In genomic region chr11:87628161-87628560, GRCh38 we compare ENCODE assay signal across 16 cellular contexts.
"Had no signal": no experiment of that assay in that cellular context is flagged by ENCODE, and none has a peak within 500 bp of the region (broad histone marks: within the 10 kb centered on the region; RNA-seq: fewer than 3 reads in every experiment).

No MANE protein-coding gene starts in this region.

- H3K4me1 ChIP-seq: spleen, thyroid gland had no signal

- H3K27me3 ChIP-seq: ovary, spleen, thyroid gland had no signal

- H3K4me3 ChIP-seq: ovary, spleen, thyroid gland had no signal

- DNase-seq: activated CD4-positive, alpha-beta T cell treated with anti-CD3 and anti-CD28 coated beads, Interleukin-2, amount 10 ng/mL, durations not matched to agents 7 days and 5 days; activated CD8-positive, alpha-beta memory T cell treated with anti-CD3 and anti-CD28 coated beads, Interleukin-2, amount 50 U/mL, for 4 hours; activated CD8-positive, alpha-beta T cell treated with anti-CD3 and anti-CD28 coated beads, Interleukin-2, amount 10 ng/mL, durations not matched to agents 7 days and 5 days; activated effector memory CD4-positive, alpha-beta T cell treated with Interleukin-2 at 50 U/mL for 16 hours; activated T-cell treated with anti-CD3 and anti-CD28 coated beads, Interleukin-2, amount 50 U/mL, for 4 hours; effector memory CD8-positive, alpha-beta T cell; glutamatergic neuron; kidney glomerular epithelial cell; left ventricle myocardium superior; naive thymus-derived CD4-positive, alpha-beta T cell; ovary; spleen; stimulated activated naive B cell treated with anti-CD40 and anti-IgM and Interleukin-4, amounts not matched to agents 10 μg/mL and 1 μg/mL and 100 μg/mL, for 72 hours; thyroid gland had no signal

- H3K36me3 ChIP-seq: ovary, spleen, thyroid gland had no signal

- H3K27ac ChIP-seq: ovary, spleen, thyroid gland had no signal

- H3K9me3 ChIP-seq: ovary, thyroid gland had no signal

- ATAC-seq: activated CD4-positive, CD25-positive, alpha-beta regulatory T cell treated with anti-CD3 and anti-CD28 coated beads, Interleukin-2, amount 50 U/mL, for 24 hours; activated CD8-positive, alpha-beta T cell treated with anti-CD3 and anti-CD28 coated beads, Interleukin-2, amount 10 ng/mL, durations not matched to agents 7 days and 5 days; activated T-cell treated with anti-CD3 and anti-CD28 coated beads, Interleukin-2, amount 50 U/mL, for 4 hours; effector memory CD8-positive, alpha-beta T cell; left ventricle myocardium superior; naive thymus-derived CD4-positive, alpha-beta T cell; sciatic nerve; stimulated activated naive B cell treated with anti-CD40 and anti-IgM and Interleukin-4, amounts not matched to agents 10 μg/mL and 1 μg/mL and 100 μg/mL, for 72 hours had no signal
